17 cellular contexts compared by ENCODE assay signal in the genomic region with DNA sequence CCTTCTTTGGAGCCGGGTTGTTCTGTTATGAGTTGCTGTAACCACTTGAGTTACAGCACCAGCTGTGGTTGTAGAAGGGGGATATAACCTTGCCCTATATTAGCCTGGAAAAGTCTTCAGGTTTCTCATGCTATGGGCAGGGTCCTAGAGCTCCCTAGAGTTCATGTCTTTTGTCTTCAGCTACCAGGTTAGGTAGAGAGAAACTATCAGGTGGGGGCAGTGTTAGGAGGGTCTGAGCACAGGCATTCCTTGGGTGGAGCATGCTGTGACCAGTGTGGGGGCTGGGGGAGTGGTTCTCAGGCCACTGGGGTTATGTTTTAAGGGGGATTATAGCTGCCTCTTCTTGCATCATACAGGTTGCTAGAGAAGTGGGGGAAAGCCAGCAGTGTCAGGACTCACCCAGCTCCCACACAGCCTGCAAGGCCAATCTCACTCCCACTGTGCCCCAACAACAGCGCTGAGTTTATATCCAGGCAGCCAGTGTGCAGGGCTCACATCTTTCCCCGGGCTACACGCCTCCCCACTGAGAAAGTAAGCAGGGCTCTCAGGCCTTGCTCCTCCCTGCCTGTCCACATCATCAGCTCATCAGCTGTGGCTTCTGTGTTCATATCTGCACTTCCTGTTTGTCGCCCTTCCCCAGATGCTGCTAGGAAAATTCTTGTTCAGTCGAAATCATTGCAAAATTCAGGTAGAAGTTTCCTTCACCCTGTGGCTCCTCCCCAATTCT.
DNase-seq lines count a peak whose midpoint lies in the region; ATAC-seq and TF ChIP-seq lines count a peak whose summit lies in the region.
"Had no signal": no experiment of that assay in that cellular context is flagged by ENCODE, and none has a peak within 500 bp of the region (broad histone marks: within the 10 kb centered on the region; RNA-seq: fewer than 3 reads in every experiment).

No MANE protein-coding gene starts in this region.

- H3K18ac ChIP-seq in trophoblast cell (ENCODE audit: low read length), result no peak overlapping the region

- H3K9ac ChIP-seq in smooth muscle cell (ENCODE audit: low read depth), result no peak overlapping the region
- H3K9ac ChIP-seq in trophoblast cell (ENCODE audit: low read length), result no peak overlapping the region

- no peak overlapping the region for H2BK12ac ChIP-seq in trophoblast cell (ENCODE audit: low read length)

- CTCF ChIA-PET in WTC11 (lab: Charles Lee), result interaction anchor here (1.0 kb wide), 1 partner anchor 135 kb away, joined by 3 read pairs; no protein-coding TSS in a partner anchor

- H4K91ac ChIP-seq in trophoblast cell (ENCODE audit: low read depth, low read length), result no peak overlapping the region

- no peaks in the 10 kb centered on the region for H3K4me1 ChIP-seq in smooth muscle cell (ENCODE audit: low read depth)
- no peaks in the 10 kb centered on the region for H3K4me1 ChIP-seq in trophoblast cell (ENCODE audit: control insufficient read depth in 1 of 2, insufficient read depth in 2 of 2, low read length in 2 of 2)
- no peaks in the 10 kb centered on the region for H3K4me1 ChIP-seq in stomach
- H3K4me1 ChIP-seq: A549 had no signal

- H3K79me2 ChIP-seq in smooth muscle cell (ENCODE audit: low read depth), result no peaks in the 10 kb centered on the region
- H3K79me2 ChIP-seq in trophoblast cell (ENCODE audit: control insufficient read depth, insufficient read depth, low read length, poor library complexity), result no peaks in the 10 kb centered on the region

- no peak overlapping the region for H2BK120ac ChIP-seq in trophoblast cell (ENCODE audit: insufficient read depth, low read length, poor library complexity)

- no peak overlapping the region for H4K8ac ChIP-seq in trophoblast cell (ENCODE audit: low read depth, low read length)

- H3K36me3 Mint-ChIP-seq in WTC11, result no peaks in the 10 kb centered on the region
- H3K36me3 Mint-ChIP-seq: naive thymus-derived CD8-positive, alpha-beta T cell had no signal

- POLR2A ChIA-PET in WTC11 (lab: Charles Lee), result no interaction called here

- TF ChIP-seq EP300 in stomach (IDR thresholded peaks at IDR 0.05), result no peak

- no peak overlapping the region for H3K27ac ChIP-seq in smooth muscle cell (ENCODE audit: low read depth)
- no peak overlapping the region for H3K27ac ChIP-seq in trophoblast cell (ENCODE audit: low read depth, low read length)
- no peak overlapping the region for H3K27ac ChIP-seq in stomach
- no peak overlapping the region for H3K27ac ChIP-seq in dorsolateral prefrontal cortex
- H3K27ac ChIP-seq: A549 had no signal

- H3K27me3 Mint-ChIP-seq in WTC11 (ENCODE audit: low read depth), result no peaks in the 10 kb centered on the region
- H3K27me3 Mint-ChIP-seq: naive thymus-derived CD8-positive, alpha-beta T cell had no signal

- H4K20me1 ChIP-seq in smooth muscle cell (ENCODE audit: low read depth), result no peaks in the 10 kb centered on the region

- H3K36me3 ChIP-seq in smooth muscle cell (ENCODE audit: low read depth) (no peaks in the 10 kb centered on the region), trophoblast cell (ENCODE audit: control insufficient read depth in 1 of 2, insufficient read depth in 2 of 2, low read length in 2 of 2) (no peaks in the 10 kb centered on the region), stomach (no peaks in the 10 kb centered on the region)

- H3K23ac ChIP-seq in trophoblast cell (ENCODE audit: low read length), result no peak overlapping the region

- no peaks in the 10 kb centered on the region for H3F3A ChIP-seq in smooth muscle cell (ENCODE audit: low read depth)

- DNase-seq in NCI-H1417 (lab: John Stamatoyannopoulos, UW) (peak in 2 of 3 experiments; percentile 64 to 82), NCI-H1417 treated with DMSO at 0.1 percent for 48 hours (lab: John Stamatoyannopoulos, UW) (no peak), NB4 (ENCODE audit: low read depth) (peak; percentile 9), WTC11 (ENCODE audit: low spot score) (no peak), smooth muscle cell (lab: John Stamatoyannopoulos, UW; ENCODE audit: unreplicated experiment) (no peak), trophoblast cell (no peak), stomach (no peak), dorsolateral prefrontal cortex (no peak)
- DNase-seq: activated CD4-positive, alpha-beta T cell treated with anti-CD3 and anti-CD28 coated beads for 48 hours; activated naive CD4-positive, alpha-beta T cell treated with anti-CD3 and anti-CD28 coated beads, Interleukin-2, amount 50 U/mL, for 16 hours; central memory CD4-positive, alpha-beta T cell; foreskin melanocyte; naive thymus-derived CD8-positive, alpha-beta T cell; NCI-H1092; NCI-H526; substantia nigra had no signal

- no peaks in the 10 kb centered on the region for H3K27me3 ChIP-seq in smooth muscle cell (ENCODE audit: low read depth)
- H3K27me3 ChIP-seq in trophoblast cell (ENCODE audit: insufficient read depth, low read length), result no peaks in the 10 kb centered on the region
- no peaks in the 10 kb centered on the region for H3K27me3 ChIP-seq in stomach
- H3K27me3 ChIP-seq in dorsolateral prefrontal cortex, result peaks cover 0 to 4% (median 0%) of the 10 kb centered on the region in 45 donors

- H3K9me3 Mint-ChIP-seq in WTC11, result no peaks in the 10 kb centered on the region

- H3K79me1 ChIP-seq in trophoblast cell (ENCODE audit: low read length), result no peaks in the 10 kb centered on the region

- H3K4me3 Mint-ChIP-seq in WTC11, result no peak overlapping the region
- H3K4me3 Mint-ChIP-seq: naive thymus-derived CD8-positive, alpha-beta T cell had no signal

- peak; percentile 80 for ATAC-seq in WTC11
- ATAC-seq: A549; naive thymus-derived CD8-positive, alpha-beta T cell had no signal

- no peak overlapping the region for H3K4ac ChIP-seq in trophoblast cell (ENCODE audit: low read depth, low read length)

- H2AK5ac ChIP-seq in trophoblast cell (ENCODE audit: low read length), result no peak overlapping the region

- TF ChIP-seq CTCF in NB4 (IDR thresholded peaks at IDR 0.05; ENCODE audit: low read depth, low read length), result no peak
- no peak for TF ChIP-seq CTCF in WTC11 (IDR thresholded peaks at IDR 0.05)
- TF ChIP-seq CTCF in smooth muscle cell (IDR thresholded peaks at IDR 0.05; ENCODE audit: borderline replicate concordance, insufficient read depth, poor library complexity, severe bottlenecking), result no peak
- no peak for TF ChIP-seq CTCF in stomach (IDR thresholded peaks at IDR 0.05)
- no peak for TF ChIP-seq CTCF in dorsolateral prefrontal cortex (IDR thresholded peaks at IDR 0.05 in 54 of 56, conservative IDR thresholded peaks at IDR 0.05 in 2 of 56; ENCODE audit: low read depth in 1 of 56, partially characterized antibody in 56 of 56)

- H2AFZ ChIP-seq in smooth muscle cell (ENCODE audit: low read depth) (peak overlapping the region; percentile 65), trophoblast cell (ENCODE audit: insufficient read depth, low read length, poor library complexity) (no peak overlapping the region)

- 73% methylated on average over 6 of the region's 6 CpGs for WGBS in smooth muscle cell (ENCODE audit: low lambda C conversion rate)
- no CpG with 5 or more reads among the region's 6 CpGs for WGBS in trophoblast cell (ENCODE audit: extremely low coverage, insufficient coverage, insufficient read length)
- 38 to 66% (median 60%) methylated on average over 6 of the region's 6 CpGs for WGBS in stomach, 5 donors

- H3K9me3 ChIP-seq in smooth muscle cell (replicated peaks; ENCODE audit: low read depth) (no peaks in the 10 kb centered on the region), trophoblast cell (ENCODE audit: insufficient read depth, low read depth, low read length) (no peaks in the 10 kb centered on the region), stomach (no peaks in the 10 kb centered on the region)
- H3K9me3 ChIP-seq: A549 had no signal

- peaks cover 21% of the 10 kb centered on the region for H3K4me1 Mint-ChIP-seq in WTC11
- H3K4me1 Mint-ChIP-seq: naive thymus-derived CD8-positive, alpha-beta T cell had no signal

- H3K4me3 ChIP-seq in NB4 (ENCODE audit: low read depth, low read length) (no peak overlapping the region), smooth muscle cell (no peak overlapping the region), trophoblast cell (ENCODE audit: low read depth, low read length) (no peak overlapping the region), stomach (no peak overlapping the region), dorsolateral prefrontal cortex (no peak overlapping the region)
- H3K4me3 ChIP-seq: A549 had no signal

- H3K27ac Mint-ChIP-seq in WTC11, result no peak overlapping the region
- H3K27ac Mint-ChIP-seq: naive thymus-derived CD8-positive, alpha-beta T cell had no signal

- H3K14ac ChIP-seq in trophoblast cell (ENCODE audit: low read length), result no peak overlapping the region

- no peak overlapping the region for H2BK5ac ChIP-seq in trophoblast cell (ENCODE audit: low read depth, low read length, poor library complexity)

- no peak overlapping the region for H4K12ac ChIP-seq in trophoblast cell (ENCODE audit: low read depth, low read length)

- TF ChIP-seq POLR2A in NB4 (IDR thresholded peaks at IDR 0.05; ENCODE audit: extremely low read depth, insufficient read length), result no peak
- TF ChIP-seq POLR2A in stomach (IDR thresholded peaks at IDR 0.05), result no peak

- H3K4me2 ChIP-seq in smooth muscle cell, result no peak overlapping the region
- no peak overlapping the region for H3K4me2 ChIP-seq in trophoblast cell (ENCODE audit: low read length)
- H3K4me2 ChIP-seq: A549 had no signal

- intact Hi-C loops in stomach (cut with DNase I; ENCODE audit: low total_unique reads) (no loop called here), dorsolateral prefrontal cortex (cut with DNase I) (no loop called here)

TF ChIP-seq in WTC11, 78 proteins besides CTCF, POLR2A, EP300 and RAD21:
- TF ChIP-seq ZMAT4 (CRISPR knock-in tag; IDR thresholded peaks at IDR 0.05), result no peak

Comparison
In these comparisons a context has a peak if more than half of its experiments do, and no peak if none do; other contexts are left out.
1. DNase-seq: peak in NCI-H1417 (2 of 3) and NB4 (single experiment); none in NCI-H1417 treated with DMSO at 0.1 percent for 48 hours (single experiment), WTC11 (single experiment), smooth muscle cell (single experiment), trophoblast cell (0 of 2), stomach (single experiment) and dorsolateral prefrontal cortex (0 of 10).